9 cellular contexts compared by ENCODE assay signal in the genomic region with DNA sequence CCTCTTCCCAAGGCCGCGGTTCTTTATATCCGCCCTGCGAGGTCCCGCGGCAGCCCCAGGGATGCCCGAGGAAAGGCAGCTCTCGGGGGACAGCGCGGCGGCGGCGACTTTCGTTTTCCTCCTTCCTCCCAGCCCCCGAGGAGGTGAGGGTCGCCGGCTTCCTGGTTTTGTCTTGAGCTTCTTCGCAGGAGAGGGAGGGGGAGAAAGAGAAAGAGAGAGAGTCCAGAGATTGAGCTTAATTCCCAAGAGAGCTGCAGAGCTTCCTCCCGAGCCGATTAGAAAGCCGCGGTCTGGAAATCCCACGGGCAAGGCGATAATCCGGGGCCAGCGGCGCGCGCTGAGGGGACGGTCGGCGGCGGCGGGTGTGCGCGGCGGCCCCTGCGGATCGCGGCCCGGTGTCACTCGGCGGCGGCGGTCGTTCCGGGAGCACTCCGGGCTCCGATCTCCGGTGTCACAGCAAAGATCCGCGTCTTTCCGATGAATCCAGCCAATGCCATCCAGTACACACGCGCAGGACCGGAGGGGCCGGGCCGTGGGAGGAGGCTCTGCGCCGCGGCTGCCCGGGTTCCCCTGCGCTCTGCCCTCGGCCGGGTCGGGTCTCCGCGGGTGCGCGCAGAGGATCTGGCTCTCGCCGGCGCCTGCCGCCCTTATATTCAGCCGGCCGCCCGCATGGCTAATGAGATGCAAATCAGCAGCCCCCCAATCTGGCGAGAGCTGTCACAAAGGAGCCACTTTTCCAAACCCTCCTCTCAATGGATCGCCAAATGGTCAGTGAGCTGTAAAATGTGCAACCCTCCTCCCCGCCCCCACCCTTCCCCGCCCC. TPM values are rescaled to one million over a fixed set of nuclear protein-coding genes. Genes with fewer than 3 reads are reported as not detected.
A peak's percentile ranks its signal among the peaks of the same experiment; 100 is the strongest.
DNase-seq lines count a peak whose midpoint lies in the region; ATAC-seq, FAIRE-seq and TF ChIP-seq lines count a peak whose summit lies in the region.
"Had no signal": no experiment of that assay in that cellular context is flagged by ENCODE, and none has a peak within 500 bp of the region (broad histone marks: within the 10 kb centered on the region; RNA-seq: fewer than 3 reads in every experiment).

A gene with protein sequence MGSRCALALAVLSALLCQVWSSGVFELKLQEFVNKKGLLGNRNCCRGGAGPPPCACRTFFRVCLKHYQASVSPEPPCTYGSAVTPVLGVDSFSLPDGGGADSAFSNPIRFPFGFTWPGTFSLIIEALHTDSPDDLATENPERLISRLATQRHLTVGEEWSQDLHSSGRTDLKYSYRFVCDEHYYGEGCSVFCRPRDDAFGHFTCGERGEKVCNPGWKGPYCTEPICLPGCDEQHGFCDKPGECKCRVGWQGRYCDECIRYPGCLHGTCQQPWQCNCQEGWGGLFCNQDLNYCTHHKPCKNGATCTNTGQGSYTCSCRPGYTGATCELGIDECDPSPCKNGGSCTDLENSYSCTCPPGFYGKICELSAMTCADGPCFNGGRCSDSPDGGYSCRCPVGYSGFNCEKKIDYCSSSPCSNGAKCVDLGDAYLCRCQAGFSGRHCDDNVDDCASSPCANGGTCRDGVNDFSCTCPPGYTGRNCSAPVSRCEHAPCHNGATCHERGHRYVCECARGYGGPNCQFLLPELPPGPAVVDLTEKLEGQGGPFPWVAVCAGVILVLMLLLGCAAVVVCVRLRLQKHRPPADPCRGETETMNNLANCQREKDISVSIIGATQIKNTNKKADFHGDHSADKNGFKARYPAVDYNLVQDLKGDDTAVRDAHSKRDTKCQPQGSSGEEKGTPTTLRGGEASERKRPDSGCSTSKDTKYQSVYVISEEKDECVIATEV (minus strand): TSS at position 773 of the 823 bp plus-strand sequence. CDS start 939 bp downstream, outside the sequence.

- DNase-seq in D721Med (ENCODE audit: insufficient read length, low spot score) (peak; percentile 80), SJCRH30 (peak; percentile 74 to 78), caudate nucleus (lab: John Stamatoyannopoulos, UW) (peak in 58 of 61 donors; percentile 12 to 94 (median 79)), keratinocyte (ENCODE audit: low read depth, low spot score) (no peak)

- peak within 1 kb of the TSS; percentile 75 for H3K4me2 ChIP-seq in keratinocyte (ENCODE audit: control insufficient read depth, extremely low read depth, insufficient read depth, low read depth, low read length)

- dilution Hi-C loops in keratinocyte (cut with MboI; ENCODE audit: extremely low pct_ligation_motif_present, low sequenced_read_pairs) = no loop called here

- peaks cover 8% of the 10 kb centered on the region for H4K20me1 ChIP-seq in keratinocyte (ENCODE audit: control insufficient read depth, extremely low read depth, insufficient read depth, low read length)

- H3K79me2 ChIP-seq in keratinocyte (ENCODE audit: control insufficient read depth, insufficient read depth, low read length) = peaks cover 39% of the 10 kb centered on the region

- H3K9me3 ChIP-seq in HUES64 (ENCODE audit: insufficient read depth, low read depth, low read length) (no peaks in the 10 kb centered on the region), SJCRH30 (replicated peaks) (no peaks in the 10 kb centered on the region), keratinocyte (ENCODE audit: control insufficient read depth, low read depth, low read length) (no peaks in the 10 kb centered on the region), skeletal muscle tissue (ENCODE audit: control insufficient read depth in 3 of 3, low read length in 3 of 3) (no peaks in the 10 kb centered on the region)

- FAIRE-seq in D721Med (lab: Jason Lieb, UNC) (no peak), keratinocyte (lab: Jason Lieb, UNC) (no peak)

- peak within 1 kb of the TSS; percentile 43 for H2AFZ ChIP-seq in keratinocyte (ENCODE audit: control insufficient read depth, low read length)

- no peak for TF ChIP-seq CTCF in D721Med (IDR thresholded peaks at IDR 0.05; ENCODE audit: insufficient read depth, missing control alignments)
- no peak for TF ChIP-seq CTCF in keratinocyte (optimal IDR thresholded peaks at IDR 0.05 in 1 of 3, IDR thresholded peaks at IDR 0.05 in 1 of 3, conservative IDR thresholded peaks at IDR 0.05 in 1 of 3; ENCODE audit: extremely low read depth in 1 of 3, insufficient read depth in 2 of 3, low read length in 3 of 3)

- H3K27ac ChIP-seq in HUES64 (ENCODE audit: low read depth, low read length) = peak within 1 kb of the TSS; percentile 53; the same call in 1 of the 2 replicates
- H3K27ac ChIP-seq in SJCRH30 = peak within 1 kb of the TSS; percentile 31; the same call in 1 of the 2 replicates
- H3K27ac ChIP-seq in caudate nucleus (ENCODE audit: low read depth, low read length) = peak within 1 kb of the TSS; percentile 80
- peak within 1 kb of the TSS; percentile 52 for H3K27ac ChIP-seq in keratinocyte (ENCODE audit: control insufficient read depth, insufficient read depth, low read length)
- peak within 1 kb of the TSS; percentile 36 for H3K27ac ChIP-seq in skeletal muscle tissue (ENCODE audit: low read depth, low read length)

- H3K4me3 ChIP-seq in HUES64 (ENCODE audit: low read length) (peak within 1 kb of the TSS; percentile 61), SJCRH30 (peak within 1 kb of the TSS; percentile 83), keratinocyte (ENCODE audit: control insufficient read depth in 2 of 3, extremely low read depth in 1 of 3, insufficient read depth in 2 of 3, low read depth in 1 of 3, low read length in 3 of 3) (peak within 1 kb of the TSS; percentile 72 to 92 (median 81)), skeletal muscle tissue (ENCODE audit: low read length in 3 of 3) (peak within 1 kb of the TSS; percentile 75 to 77 (median 76))

- H3K9me1 ChIP-seq in keratinocyte (ENCODE audit: control insufficient read depth, extremely low read depth, insufficient read depth, low read length) = no peaks in the 10 kb centered on the region

- H3K9ac ChIP-seq in HUES64 (ENCODE audit: low read depth, low read length) (peak within 1 kb of the TSS; percentile 49), keratinocyte (ENCODE audit: control insufficient read depth, extremely low read depth, insufficient read depth, low read length) (peak within 1 kb of the TSS; percentile 79), skeletal muscle tissue (ENCODE audit: low read depth in 1 of 3, low read length in 3 of 3) (peak within 1 kb of the TSS; percentile 52 to 78 (median 72))

- H3K27me3 ChIP-seq in HUES64 (ENCODE audit: insufficient read depth, low read length) = peaks cover 99% of the 10 kb centered on the region
- H3K27me3 ChIP-seq in SJCRH30 = peaks cover 35% of the 10 kb centered on the region; the same call in 1 of the 2 replicates
- H3K27me3 ChIP-seq in keratinocyte (ENCODE audit: control insufficient read depth, extremely low read depth, insufficient read depth, low read length) = no peaks in the 10 kb centered on the region
- H3K27me3 ChIP-seq in skeletal muscle tissue (ENCODE audit: control insufficient read depth in 3 of 3, insufficient read depth in 3 of 3, low read length in 3 of 3) = peaks cover 28 to 70% (median 61%) of the 10 kb centered on the region in 3 donors

- ATAC-seq in GM18870 (IDR thresholded peaks at IDR 0.05; ENCODE audit: unreplicated experiment) (no peak), HG03097 (IDR thresholded peaks at IDR 0.05; ENCODE audit: low FRiP score, unreplicated experiment) (no peak)

- peaks cover under 1% of the 10 kb centered on the region; the same call in 1 of the 2 replicates for H3K36me3 ChIP-seq in HUES64 (ENCODE audit: insufficient read depth, low read length)
- no peaks in the 10 kb centered on the region for H3K36me3 ChIP-seq in SJCRH30
- peaks cover 10 to 15% of the 10 kb centered on the region in 2 experiments for H3K36me3 ChIP-seq in keratinocyte (ENCODE audit: control insufficient read depth in 2 of 2, extremely low read depth in 1 of 2, insufficient read depth in 2 of 2, low read length in 2 of 2)
- H3K36me3 ChIP-seq in skeletal muscle tissue (ENCODE audit: control insufficient read depth in 3 of 3, insufficient read depth in 3 of 3, low read length in 3 of 3) = peaks cover 0 to 2% (median 0%) of the 10 kb centered on the region in 3 donors

- H3K4me1 ChIP-seq in HUES64 (ENCODE audit: insufficient read depth, low read length) = peaks cover 62% of the 10 kb centered on the region
- H3K4me1 ChIP-seq in SJCRH30 = peaks cover 24% of the 10 kb centered on the region
- peaks cover 43% of the 10 kb centered on the region for H3K4me1 ChIP-seq in keratinocyte (ENCODE audit: control insufficient read depth, extremely low read depth, insufficient read depth, low read length)
- peaks cover 40 to 57% (median 40%) of the 10 kb centered on the region in 3 donors for H3K4me1 ChIP-seq in skeletal muscle tissue (ENCODE audit: control insufficient read depth in 3 of 3, insufficient read depth in 3 of 3, low read length in 3 of 3)

- under 1% methylated on average over 78 of the region's 81 CpGs for WGBS in HUES64

RNA-seq across cellular contexts. Expression of the gene that starts here (rescaled TPM):
- 3.2 TPM for polyA plus RNA-seq in HUES64 (2013, experiment 1 of 2)
- 6.8 TPM for polyA plus RNA-seq in HUES64 (2013, experiment 2 of 2)
- total RNA-seq in SJCRH30 (2014; rRNA removed; shearing (Covaris generic)) = 12.6 and 13.6 TPM in 2 replicates
- 6.5 to 14.2 TPM (median 8.2 TPM) in 3 replicates for polyA plus RNA-seq in keratinocyte
- polyA plus RNA-seq in keratinocyte (2011; ENCODE audit: low read depth) = 2.7 TPM
- polyA plus RNA-seq in keratinocyte (2011; cell fraction: cytosol; rRNA removed) = 2.3 and 4.1 TPM in 2 replicates
- polyA plus RNA-seq in keratinocyte (2011; cell fraction: nucleus; rRNA removed) = 30.2 and 36.7 TPM in 2 replicates
- 2.3 and 15.9 TPM in 2 replicates for polyA plus RNA-seq in keratinocyte (2012; ENCODE audit: low replicate concordance)
- polyA minus RNA-seq in keratinocyte = 4.0 to 23.8 TPM (median 5.8 TPM) in 3 replicates
- polyA minus RNA-seq in keratinocyte (2011; cell fraction: cytosol; rRNA and poly(A)+ RNA removed) = 9.6 TPM
- polyA minus RNA-seq in keratinocyte (2011; cell fraction: nucleus; rRNA and poly(A)+ RNA removed) = 22.2 and 23.8 TPM in 2 replicates
- total RNA-seq in skeletal muscle tissue = 13.6 TPM
- total RNA-seq: T-helper 1 cell treated with Interleukin-12 subunit alpha and Interleukin-12 subunit beta and Interleukin-4 antibody, amounts not matched to agents 30 ng/mL and 1 ng/mL, for 36 hours had no signal
